18 cellular contexts compared by ENCODE assay signal in the genomic region with DNA sequence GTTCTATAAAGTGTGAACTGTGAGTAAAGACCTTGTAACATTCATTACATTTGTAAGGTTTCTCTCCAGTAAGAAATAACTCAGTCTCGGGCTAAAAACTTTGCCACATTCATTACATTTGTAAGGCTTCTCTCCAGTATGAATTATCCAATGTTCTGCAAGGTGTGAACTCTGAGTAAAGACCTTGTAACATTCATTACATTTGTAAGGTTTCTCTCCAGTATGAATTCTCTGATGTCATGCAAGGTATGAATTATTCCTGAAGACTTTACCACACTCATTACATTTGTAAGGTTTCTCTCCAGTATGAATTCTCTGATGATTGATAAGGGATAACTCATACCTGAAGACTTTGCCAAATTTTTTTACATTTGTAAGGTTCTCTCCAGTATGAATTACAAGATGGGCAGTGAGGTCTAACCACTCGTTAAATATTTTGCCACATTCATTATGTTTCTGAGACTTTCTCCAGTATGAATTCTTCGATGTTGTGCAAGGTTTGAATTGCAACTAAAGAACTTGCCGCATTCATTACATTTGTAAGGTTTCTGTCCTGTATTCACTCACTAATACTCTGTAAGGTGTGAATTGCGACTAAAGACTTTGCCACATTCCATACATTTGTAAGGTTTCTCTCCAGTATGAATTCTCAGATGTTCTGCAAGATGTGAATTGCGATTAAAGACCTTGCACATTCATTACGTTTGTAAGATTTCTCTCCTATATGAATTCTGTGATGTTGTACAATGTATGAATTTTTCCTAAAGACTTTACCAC. TPM values are rescaled to one million over a fixed set of nuclear protein-coding genes. Genes with fewer than 3 reads are reported as not detected.
DNase-seq lines count a peak whose midpoint lies in the region; ATAC-seq, FAIRE-seq and TF ChIP-seq lines count a peak whose summit lies in the region.
"Had no signal": no experiment of that assay in that cellular context is flagged by ENCODE, and none has a peak within 500 bp of the region (broad histone marks: within the 10 kb centered on the region; RNA-seq: fewer than 3 reads in every experiment).

No MANE protein-coding gene starts in this region.

- no peak for TF ChIP-seq EP300 in H1 (IDR thresholded peaks at IDR 0.05; ENCODE audit: borderline replicate concordance in 1 of 2, low read depth in 2 of 2, low read length in 2 of 2)

- no peak for DNase-seq in HCT116 (ENCODE audit: low read depth, low spot score)
- no peak for DNase-seq in PC-9
- DNase-seq in H1 (ENCODE audit: low read depth in 1 of 2, low spot score in 2 of 2), result no peak
- DNase-seq in posterior cingulate gyrus, result no peak
- DNase-seq in psoas muscle, result no peak
- DNase-seq in osteocyte (ENCODE audit: extremely low spot score, unreplicated experiment), result no peak
- DNase-seq: C1 segment of cervical spinal cord; Calu3; CD4-positive, alpha-beta T cell; DMS 273 treated with DMSO at 0.1 percent for 48 hours; HCEC 1CT; IMR-90 had no signal

- no peak overlapping the region for H3K27ac Mint-ChIP-seq in osteocyte (ENCODE audit: unreplicated experiment)
- H3K27ac Mint-ChIP-seq: B cell; CD4-positive, alpha-beta T cell had no signal

- TF ChIP-seq POLR2A in HCT116 (IDR thresholded peaks at IDR 0.05; ENCODE audit: borderline replicate concordance, extremely low read depth, insufficient read depth, insufficient read length) (no peak), H1 (IDR thresholded peaks at IDR 0.05; ENCODE audit: control extremely low read depth in 1 of 2, low read depth in 2 of 2, low read length in 2 of 2) (no peak)

- H4K8ac ChIP-seq in H1 (ENCODE audit: extremely low read depth, insufficient read depth, low read length), result no peak overlapping the region

- no peaks in the 10 kb centered on the region for H4K20me1 ChIP-seq in HCT116 (ENCODE audit: insufficient read depth)
- H4K20me1 ChIP-seq in PC-9 (ENCODE audit: insufficient read depth), result no peaks in the 10 kb centered on the region
- no peaks in the 10 kb centered on the region for H4K20me1 ChIP-seq in H1 (replicated peaks in 1 of 2; ENCODE audit: control insufficient read depth in 1 of 2, insufficient read depth in 2 of 2, low read length in 2 of 2)

- H2BK12ac ChIP-seq in H1 (ENCODE audit: low read depth, low read length), result no peak overlapping the region

- H3K9me3 Mint-ChIP-seq in osteocyte (ENCODE audit: unreplicated experiment), result peaks cover 45% of the 10 kb centered on the region

- H3K9ac ChIP-seq in HCT116 (ENCODE audit: low read length), result no peak overlapping the region
- H3K9ac ChIP-seq in H1 (replicated peaks in 1 of 4; ENCODE audit: extremely low read depth in 1 of 4, low read depth in 3 of 4, low read length in 3 of 4), result no peak overlapping the region
- no peak overlapping the region for H3K9ac ChIP-seq in skeletal muscle tissue (ENCODE audit: low read depth in 1 of 3, low read length in 3 of 3)

- no peak overlapping the region for H3K56ac ChIP-seq in H1 (replicated peaks; ENCODE audit: insufficient read length, low read depth, low read length)

- WGBS in H1 (ENCODE audit: extremely low coverage in 1 of 2, insufficient coverage in 1 of 2, insufficient read length in 1 of 2, insufficient replicate concordance in 2 of 2, low coverage in 1 of 2, low lambda C conversion rate in 2 of 2, missing lambda C conversion rate in 1 of 2), 2 experiments, result 88% methylated on average over 7 of the region's 7 CpGs; no CpG with 5 or more reads in 1 of the 2 experiments
- WGBS in psoas muscle, 3 donors, result 96 to 98% (median 97%) methylated on average over 7 of the region's 7 CpGs

- no peak overlapping the region for H2BK20ac ChIP-seq in H1 (ENCODE audit: low read length)

- no peak overlapping the region for H2BK5ac ChIP-seq in H1 (ENCODE audit: low read depth, low read length)

- H2BK120ac ChIP-seq in H1 (replicated peaks; ENCODE audit: low read depth, low read length), result no peak overlapping the region

- H3K4me2 ChIP-seq in HCT116 (ENCODE audit: low read length), result no peak overlapping the region
- H3K4me2 ChIP-seq in PC-9, result no peak overlapping the region
- H3K4me2 ChIP-seq in H1 (ENCODE audit: insufficient read depth in 1 of 2, low read depth in 2 of 2, low read length in 2 of 2), result no peak overlapping the region

- H3K4me1 Mint-ChIP-seq in osteocyte (ENCODE audit: unreplicated experiment), result no peaks in the 10 kb centered on the region
- H3K4me1 Mint-ChIP-seq: B cell had no signal

- no TSS peak for BruUV-seq in HCT116 (replicated peaks; lab: Mats Ljungman, UMichigan)
- no TSS peak for BruUV-seq in PC-9 (replicated peaks; lab: Mats Ljungman, UMichigan)

- RAD21 ChIA-PET in HCT116 (lab: Charles Lee; ENCODE audit: low non-redundant PET in 1 of 2, low total read pairs in 2 of 2, uncharacterized antibody in 2 of 2, unreplicated experiment in 2 of 2), result no interaction called here

- H2BK15ac ChIP-seq in H1 (ENCODE audit: low read length), result no peak overlapping the region

- H3K27me3 Mint-ChIP-seq in osteocyte (ENCODE audit: unreplicated experiment), result no peaks in the 10 kb centered on the region
- H3K27me3 Mint-ChIP-seq: B cell; CD4-positive, alpha-beta T cell had no signal

- TF ChIP-seq CTCF in HCT116 (IDR thresholded peaks at IDR 0.05 in 2 of 3, conservative IDR thresholded peaks at IDR 0.05 in 1 of 3; ENCODE audit: borderline replicate concordance in 1 of 3, insufficient read depth in 1 of 3, low read depth in 2 of 3, low read length in 2 of 3), result no peak
- no peak for TF ChIP-seq CTCF in PC-9 (conservative IDR thresholded peaks at IDR 0.05)
- TF ChIP-seq CTCF in H1 (IDR thresholded peaks at IDR 0.05; ENCODE audit: control extremely low read depth in 1 of 3, insufficient read depth in 1 of 3, low read depth in 1 of 3, low read length in 3 of 3), result no peak
- no peak for TF ChIP-seq CTCF in psoas muscle (IDR thresholded peaks at IDR 0.05)
- no peak for TF ChIP-seq CTCF in osteocyte (IDR thresholded peaks at IDR 0.05)

- H3K79me1 ChIP-seq in H1 (ENCODE audit: low read depth, low read length), result no peaks in the 10 kb centered on the region

- H2AFZ ChIP-seq in HCT116 (ENCODE audit: low read depth, low read length, poor library complexity, severe bottlenecking) (no peak overlapping the region), PC-9 (no peak overlapping the region), H1 (ENCODE audit: low read length) (no peak overlapping the region)

- no peaks in the 10 kb centered on the region for H3K27me3 ChIP-seq in HCT116 (ENCODE audit: insufficient read depth, low read length)
- H3K27me3 ChIP-seq in PC-9 (ENCODE audit: insufficient read depth, low read depth), result no peaks in the 10 kb centered on the region
- no peaks in the 10 kb centered on the region for H3K27me3 ChIP-seq in H1 (replicated peaks in 1 of 4; ENCODE audit: control insufficient read depth in 3 of 4, extremely low read depth in 1 of 4, insufficient read depth in 3 of 4, low read length in 3 of 4)
- H3K27me3 ChIP-seq in skeletal muscle tissue (ENCODE audit: control insufficient read depth in 3 of 3, insufficient read depth in 3 of 3, low read length in 3 of 3), result no peaks in the 10 kb centered on the region
- H3K27me3 ChIP-seq in psoas muscle (ENCODE audit: insufficient read depth in 3 of 3, low read length in 2 of 3), result no peaks in the 10 kb centered on the region

- H3K4me3 ChIP-seq in HCT116 (replicated peaks in 1 of 2; ENCODE audit: low read depth in 1 of 2, low read length in 2 of 2) (no peak overlapping the region), PC-9 (0 out of 2 replicates have a peak overlapping the region, but pooled peaks have one; percentile 28), H1 (ENCODE audit: extremely low read depth in 1 of 4, insufficient read depth in 2 of 4, low read depth in 3 of 4, low read length in 4 of 4) (no peak overlapping the region), skeletal muscle tissue (ENCODE audit: low read length in 3 of 3) (peak overlapping the region; percentile 18 to 39 (median 23)), psoas muscle (no peak overlapping the region)

- no peak overlapping the region for H3K18ac ChIP-seq in H1 (ENCODE audit: extremely low read depth, low read length)

- no peaks in the 10 kb centered on the region for H3K23me2 ChIP-seq in H1 (ENCODE audit: low read depth, low read length)

- FAIRE-seq in H1 (lab: Jason Lieb, UNC), result no peak

- intact Hi-C loops in HCT116 (cut with micrococcal nuclease) (no loop called here), PC-9 (cut with micrococcal nuclease; ENCODE audit: unreplicated experiment) (no loop called here), posterior cingulate gyrus (cut with DNase I) (no loop called here), psoas muscle (cut with DNase I) (no loop called here)

- H3F3A ChIP-seq in PC-9 (ENCODE audit: insufficient read depth, low read depth), result no peaks in the 10 kb centered on the region

- no peak overlapping the region for H3K14ac ChIP-seq in H1 (ENCODE audit: insufficient read length)

- ATAC-seq in HCT116 (no peak), psoas muscle (no peak), GM21619 (IDR thresholded peaks at IDR 0.05; ENCODE audit: unreplicated experiment) (no peak)

- no peak for TF ChIP-seq RAD21 in HCT116 (IDR thresholded peaks at IDR 0.05; ENCODE audit: low read depth)
- TF ChIP-seq RAD21 in H1 (IDR thresholded peaks at IDR 0.05 in 1 of 2, conservative IDR thresholded peaks at IDR 0.05 in 1 of 2; ENCODE audit: low read depth in 2 of 2, low read length in 2 of 2), result no peak

- POLR2A ChIA-PET in HCT116 (lab: Charles Lee), result no interaction called here
- POLR2A ChIA-PET in PC-9 (lab: Charles Lee; ENCODE audit: unreplicated experiment), result no interaction called here
- POLR2A ChIA-PET in H1 (lab: Charles Lee; ENCODE audit: partially characterized antibody), result no interaction called here

- no peaks in the 10 kb centered on the region for H3K9me2 ChIP-seq in HCT116 (ENCODE audit: insufficient read depth)
- no peaks in the 10 kb centered on the region for H3K9me2 ChIP-seq in PC-9 (ENCODE audit: insufficient read depth)

- H4K5ac ChIP-seq in H1 (ENCODE audit: insufficient read length, low read depth, low read length), result no peak overlapping the region

- CTCF ChIA-PET in HCT116 (lab: Charles Lee), result no interaction called here
- CTCF ChIA-PET in PC-9 (lab: Charles Lee), result no interaction called here
- CTCF ChIA-PET in H1 (lab: Charles Lee; ENCODE audit: partially characterized antibody), result no interaction called here

- no peak overlapping the region for H3K4ac ChIP-seq in H1 (replicated peaks; ENCODE audit: insufficient read length, low read depth, low read length)

- H3K79me2 ChIP-seq in HCT116 (ENCODE audit: insufficient read depth, low read length) (no peaks in the 10 kb centered on the region), PC-9 (ENCODE audit: low read depth) (no peaks in the 10 kb centered on the region), H1 (ENCODE audit: control insufficient read depth in 1 of 2, insufficient read depth in 2 of 2, low read length in 2 of 2) (no peaks in the 10 kb centered on the region)

- peaks cover 4% of the 10 kb centered on the region for H3K36me3 Mint-ChIP-seq in osteocyte (ENCODE audit: unreplicated experiment)

- H3K27ac ChIP-seq in HCT116 (ENCODE audit: low read depth, low read length) (no peak overlapping the region), PC-9 (no peak overlapping the region), H1 (ENCODE audit: low read depth, low read length) (no peak overlapping the region), skeletal muscle tissue (ENCODE audit: low read depth, low read length) (no peak overlapping the region), psoas muscle (no peak overlapping the region)
- H3K27ac ChIP-seq: HL-60 had no signal

- H3K9me3 ChIP-seq in HCT116 (ENCODE audit: control insufficient read depth in 1 of 2, insufficient read depth in 1 of 2, low read depth in 1 of 2, low read length in 2 of 2) (peaks cover 54 to 57% of the 10 kb centered on the region in 2 experiments), PC-9 (ENCODE audit: insufficient read depth, low read depth) (peaks cover 53% of the 10 kb centered on the region), H1 (ENCODE audit: insufficient read depth in 2 of 2, low read depth in 1 of 2, low read length in 1 of 2) (peaks cover 78 to 91% of the 10 kb centered on the region in 2 experiments), skeletal muscle tissue (ENCODE audit: control insufficient read depth in 3 of 3, low read length in 3 of 3) (peaks cover 55 to 76% (median 67%) of the 10 kb centered on the region in 3 donors), psoas muscle (peaks cover 98% of the 10 kb centered on the region)

- H3K23ac ChIP-seq in H1 (ENCODE audit: insufficient read length), result no peak overlapping the region

- H3K4me1 ChIP-seq in HCT116 (ENCODE audit: control insufficient read depth in 1 of 2, insufficient read depth in 2 of 2, low read length in 2 of 2), result no peaks in the 10 kb centered on the region
- no peaks in the 10 kb centered on the region for H3K4me1 ChIP-seq in PC-9 (replicated peaks; ENCODE audit: insufficient read depth)
- no peaks in the 10 kb centered on the region for H3K4me1 ChIP-seq in H1 (replicated peaks in 1 of 4; ENCODE audit: control insufficient read depth in 3 of 4, insufficient read depth in 4 of 4, low read length in 3 of 4)
- H3K4me1 ChIP-seq in skeletal muscle tissue (ENCODE audit: control insufficient read depth in 3 of 3, insufficient read depth in 3 of 3, low read length in 3 of 3), result no peaks in the 10 kb centered on the region
- no peaks in the 10 kb centered on the region for H3K4me1 ChIP-seq in psoas muscle

- H3K36me3 ChIP-seq in HCT116 (ENCODE audit: control insufficient read depth in 1 of 2, insufficient read depth in 2 of 2, low read length in 2 of 2) (no peaks in the 10 kb centered on the region), PC-9 (ENCODE audit: low read depth) (no peaks in the 10 kb centered on the region), H1 (ENCODE audit: control insufficient read depth in 2 of 4, insufficient read depth in 4 of 4, low read length in 3 of 4) (peaks cover 0 to 3% (median 0%) of the 10 kb centered on the region in 4 experiments; a peak in 1 of 8 replicates), skeletal muscle tissue (ENCODE audit: control insufficient read depth in 3 of 3, insufficient read depth in 3 of 3, low read length in 3 of 3) (peaks cover 0 to 2% (median 0%) of the 10 kb centered on the region in 3 donors), psoas muscle (ENCODE audit: insufficient read depth in 1 of 2, low read depth in 1 of 2) (no peaks in the 10 kb centered on the region)

- H2AK5ac ChIP-seq in H1 (ENCODE audit: low read depth, low read length), result no peak overlapping the region

- no peak overlapping the region for H3K4me3 Mint-ChIP-seq in osteocyte (ENCODE audit: unreplicated experiment)
- H3K4me3 Mint-ChIP-seq: B cell; CD4-positive, alpha-beta T cell had no signal

- no peak overlapping the region for H4K91ac ChIP-seq in H1 (replicated peaks; ENCODE audit: insufficient read length, low read length)

RNA-seq across cellular contexts. Expression of a gene that starts 21.2 kb away (rescaled TPM):
- total RNA-seq in HCT116 (2021; ENCODE audit: unreplicated experiment) (not detected), PC-9 (2021) (not detected in 2 replicates), skeletal muscle tissue (5.7 TPM), psoas muscle (under 1 TPM; 0.25 to 0.71 (median 0.54) TPM), osteocyte (not detected in 2 replicates)
- polyA plus RNA-seq in HCT116 (2012), result not detected in 2 replicates
- 4.2 TPM in 2 replicates for total RNA-seq in H1 (2021; fragmentation: NEBNext Ultra II Directional; extraction: Animal tissue kit (Norgen Biotek cat#: 25700))
- polyA plus RNA-seq in H1 (2011; rRNA removed) (0.91 and 1.6 TPM in 2 replicates), psoas muscle (under 1 TPM; 0.10 to 0.55 (median 0.41) TPM)
- polyA plus RNA-seq in H1 (2011; cell fraction: cytosol; rRNA removed), result 1.7 TPM
- 0.96 TPM for polyA plus RNA-seq in H1 (2011; cell fraction: nucleus; rRNA removed)
- 2.0 to 4.4 TPM (median 3.0 TPM) in 4 replicates for polyA plus RNA-seq in H1 (2012, experiment 1 of 2)
- 1.8 TPM for polyA plus RNA-seq in H1 (2012, experiment 2 of 2)
- 4.6 TPM for polyA plus RNA-seq in H1 (2013, experiment 1 of 2)
- 4.0 TPM for polyA plus RNA-seq in H1 (2013, experiment 2 of 2)
- 8.1 and 14.7 TPM in 2 replicates for polyA minus RNA-seq in H1 (2011; rRNA and poly(A)+ RNA removed)
- polyA minus RNA-seq in H1 (2011; cell fraction: cytosol; rRNA and poly(A)+ RNA removed), result 4.0 TPM
- polyA minus RNA-seq in H1 (2011; cell fraction: nucleus; rRNA and poly(A)+ RNA removed), result 5.8 TPM
- total RNA-seq: A172, Calu3 had no signal

RNA-seq across cellular contexts. Expression of a gene that starts 45.6 kb away (rescaled TPM):
- total RNA-seq in HCT116 (2021; ENCODE audit: unreplicated experiment) (not detected), PC-9 (2021) (not detected in 2 replicates), skeletal muscle tissue (0.52 TPM), psoas muscle (under 1 TPM in 2 of 4 donors, not detected in 2; 0.11 to 0.16 TPM), osteocyte (not detected in 2 replicates)
- not detected in 2 replicates for polyA plus RNA-seq in HCT116 (2012)
- total RNA-seq in H1 (2021; fragmentation: NEBNext Ultra II Directional; extraction: Animal tissue kit (Norgen Biotek cat#: 25700)), result not detected in 2 replicates
- polyA plus RNA-seq in H1 (2011; rRNA removed) (not detected in 2 replicates), psoas muscle (under 1 TPM; 0.07 to 0.52 (median 0.14) TPM)
- 0.03 TPM for polyA plus RNA-seq in H1 (2011; cell fraction: cytosol; rRNA removed)
- polyA plus RNA-seq in H1 (2011; cell fraction: nucleus; rRNA removed), result 0.07 TPM
- not detected in 4 replicates for polyA plus RNA-seq in H1 (2012, experiment 1 of 2)
- not detected for polyA plus RNA-seq in H1 (2012, experiment 2 of 2)
- 0.08 TPM for polyA plus RNA-seq in H1 (2013, experiment 1 of 2)
- polyA plus RNA-seq in H1 (2013, experiment 2 of 2), result 0.06 TPM
- polyA minus RNA-seq in H1 (2011; rRNA and poly(A)+ RNA removed), result not detected in 2 replicates
- polyA minus RNA-seq in H1 (2011; cell fraction: cytosol; rRNA and poly(A)+ RNA removed), result not detected
- polyA minus RNA-seq in H1 (2011; cell fraction: nucleus; rRNA and poly(A)+ RNA removed), result not detected
- total RNA-seq: A172; B cell; Calu3; CD4-positive, alpha-beta T cell; H4; IMR-90 had no signal
- polyA plus RNA-seq: IMR-90 had no signal

RNA-seq across cellular contexts. Expression of a gene that starts 52.9 kb away (rescaled TPM):
- total RNA-seq in HCT116 (2021; ENCODE audit: unreplicated experiment) (15.4 TPM), PC-9 (2021) (24.1 and 26.6 TPM in 2 replicates), skeletal muscle tissue (19.3 TPM), psoas muscle (10 to 100 TPM in 2 of 4 donors, 1 to 10 TPM in 2; 7.5 to 12.6 (median 10.1) TPM), osteocyte (22.8 and 29.2 TPM in 2 replicates)
- 2.6 and 4.4 TPM in 2 replicates for polyA plus RNA-seq in HCT116 (2012)
- total RNA-seq in H1 (2021; fragmentation: NEBNext Ultra II Directional; extraction: Animal tissue kit (Norgen Biotek cat#: 25700)), result 23.1 and 25.9 TPM in 2 replicates
- polyA plus RNA-seq in H1 (2011; rRNA removed) (2.6 and 3.9 TPM in 2 replicates), psoas muscle (1 to 10 TPM in 2 of 3 donors, under 1 TPM in 1; 0.83 to 8.4 (median 2.0) TPM)
- polyA plus RNA-seq in H1 (2011; cell fraction: cytosol; rRNA removed), result 5.3 TPM
- polyA plus RNA-seq in H1 (2011; cell fraction: nucleus; rRNA removed), result 2.9 TPM
- 3.9 to 8.6 TPM (median 5.6 TPM) in 4 replicates for polyA plus RNA-seq in H1 (2012, experiment 1 of 2)
- 0.87 TPM for polyA plus RNA-seq in H1 (2012, experiment 2 of 2)
- polyA plus RNA-seq in H1 (2013, experiment 1 of 2), result 8.9 TPM
- 9.0 TPM for polyA plus RNA-seq in H1 (2013, experiment 2 of 2)
- polyA minus RNA-seq in H1 (2011; rRNA and poly(A)+ RNA removed), result 25.5 and 41.6 TPM in 2 replicates
- 16.7 TPM for polyA minus RNA-seq in H1 (2011; cell fraction: cytosol; rRNA and poly(A)+ RNA removed)
- polyA minus RNA-seq in H1 (2011; cell fraction: nucleus; rRNA and poly(A)+ RNA removed), result 27.7 TPM
- total RNA-seq: Calu3 had no signal

Comparison
In these comparisons a context has a peak if more than half of its experiments do, and no peak if none do; other contexts are left out.
1. H3K4me3 ChIP-seq: peak in PC-9 (single experiment) and skeletal muscle tissue (3 of 3); none in HCT116 (0 of 2), H1 (0 of 4) and psoas muscle (single experiment).